ENCODE assay signal across 25 cellular contexts in the genomic region with DNA sequence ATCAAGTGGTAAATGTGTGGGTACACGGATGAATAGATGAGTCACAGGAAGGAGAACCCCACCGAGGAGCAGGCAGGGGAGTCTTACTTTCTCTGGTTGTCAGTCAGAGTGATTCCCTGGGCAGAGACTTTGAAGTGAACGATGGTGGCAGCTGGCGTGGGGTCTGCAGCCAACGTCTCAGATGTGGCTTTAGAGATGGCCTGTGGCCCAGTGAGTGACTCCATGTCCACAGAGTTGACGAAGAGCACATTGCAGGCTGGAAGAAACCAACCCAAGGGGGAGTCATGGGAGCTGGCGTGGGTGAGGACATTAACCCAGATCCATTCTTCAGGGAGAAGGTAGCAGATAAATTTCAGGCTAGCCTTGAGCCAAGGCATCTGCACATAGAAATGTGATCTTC.
"Had no signal": no experiment of that assay in that cellular context is flagged by ENCODE, and none has a peak within 500 bp of the region (broad histone marks: within the 10 kb centered on the region; RNA-seq: fewer than 3 reads in every experiment).

No MANE protein-coding gene starts in this region.

- H3K9ac ChIP-seq: parathyroid adenoma had no signal

- H3K27ac ChIP-seq: ovary, parathyroid adenoma, right lobe of liver, skin epidermis, stomach, thoracic aorta, thyroid gland, tibial nerve, upper lobe of left lung, vagina had no signal

- H3K4me3 ChIP-seq: ovary, right lobe of liver, sigmoid colon, skin epidermis, stomach, thoracic aorta, thyroid gland, tibial nerve, upper lobe of left lung, vagina had no signal

- H3K27me3 ChIP-seq: ovary, right lobe of liver, sigmoid colon, stomach, thyroid gland, tibial nerve, upper lobe of left lung, vagina had no signal

- H3K79me2 ChIP-seq: parathyroid adenoma had no signal

- H3K4me1 ChIP-seq: thyroid gland had no signal

- DNase-seq: naive B cell; naive thymus-derived CD8-positive, alpha-beta T cell; nephron progenitor cell; occipital lobe; ovary; right lobe of liver; sigmoid colon; stimulated activated CD4-positive, alpha-beta T cell treated with anti-CD3 and anti-CD28 coated beads, Interleukin-15, amount 100 ng/mL, for 24 hours; stimulated activated CD4-positive, alpha-beta T cell treated with anti-CD3 and anti-CD28 coated beads, Interleukin-2, amount 100 ng/mL, for 24 hours; stimulated activated CD4-positive, alpha-beta T cell treated with anti-CD3 and anti-CD28 coated beads, Interleukin-2, amount 100 ng/mL, for 48 hours; stimulated activated CD4-positive, alpha-beta T cell treated with anti-CD3 and anti-CD28 coated beads, Interleukin-4, amount 100 ng/mL, for 24 hours; stimulated activated naive B cell treated with anti-CD40 and anti-IgM and Interleukin-4, amounts not matched to agents 10 μg/mL and 1 μg/mL and 100 μg/mL, for 72 hours; stimulated activated naive CD4-positive, alpha-beta T cell treated with Interleukin-2 at 50 U/mL for 16 hours; stomach; thyroid gland; trophoblast cell; upper lobe of left lung had no signal

- ATAC-seq: naive thymus-derived CD8-positive, alpha-beta T cell; natural killer cell treated with Interleukin-12 subunit alpha and Interleukin-12 subunit beta and Interleukin-15 and Interleukin-18, amount 100 ng/mL, for 72 hours; right cardiac atrium; right lobe of liver; stimulated activated effector memory CD8-positive, alpha-beta T cell treated with anti-CD3 and anti-CD28 coated beads, Interleukin-12 subunit alpha, Interleukin-12 subunit beta, amount 100 ng/mL, for 72 hours; stimulated activated naive B cell treated with anti-CD40 and anti-IgM and Interleukin-4, amounts not matched to agents 10 μg/mL and 1 μg/mL and 100 μg/mL, for 72 hours had no signal

- H3K36me3 ChIP-seq: ovary had no signal

- H3K9me3 ChIP-seq: ovary, right lobe of liver, sigmoid colon, stomach, thoracic aorta, thyroid gland, tibial nerve, upper lobe of left lung, vagina had no signal

- H2AFZ ChIP-seq: parathyroid adenoma had no signal
